ENCODE assay signal across 13 cellular contexts in the genomic region with DNA sequence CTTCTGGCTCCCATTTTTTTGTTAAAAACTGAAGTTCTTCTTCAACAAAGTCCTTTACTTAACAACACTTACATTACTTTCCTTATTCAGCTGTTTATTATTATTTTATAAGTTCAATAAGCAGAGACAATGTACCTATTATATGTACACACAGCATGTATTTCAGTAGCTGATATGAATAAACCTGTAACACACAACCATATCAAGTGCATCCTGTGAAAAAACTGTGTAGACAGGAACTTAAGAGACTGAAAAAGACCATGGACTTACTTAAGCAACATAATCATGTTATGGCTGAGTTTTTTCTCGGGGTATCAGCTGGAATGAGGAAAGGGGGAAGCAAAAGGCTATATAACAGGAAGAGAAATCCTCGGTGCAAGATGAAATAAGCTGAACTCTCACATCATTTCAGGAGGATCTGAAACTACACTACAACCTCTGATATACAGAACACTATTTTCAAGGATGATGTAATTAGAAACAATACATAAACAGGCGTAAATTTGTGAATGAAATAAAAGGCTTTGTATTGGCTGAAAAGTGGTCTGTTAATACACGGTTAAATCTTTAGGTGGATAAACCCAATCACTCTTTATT.
A peak's percentile ranks its signal among the peaks of the same experiment; 100 is the strongest.
DNase-seq lines count a peak whose midpoint lies in the region; ATAC-seq and TF ChIP-seq lines count a peak whose summit lies in the region.
"Had no signal": no experiment of that assay in that cellular context is flagged by ENCODE, and none has a peak within 500 bp of the region (broad histone marks: within the 10 kb centered on the region; RNA-seq: fewer than 3 reads in every experiment).

No MANE protein-coding gene starts in this region.

- H3K9me3 ChIP-seq in HAP-1 = no peaks in the 10 kb centered on the region

- H3K36me3 ChIP-seq in HAP-1 (replicated peaks) = peaks cover 14% of the 10 kb centered on the region; the same call in 1 of the 2 replicates

- ATAC-seq in GM18517 (IDR thresholded peaks at IDR 0.05; ENCODE audit: unreplicated experiment) (peak; percentile 58), GM21717 (IDR thresholded peaks at IDR 0.05; ENCODE audit: unreplicated experiment) (peak; percentile 68), HG03354 (IDR thresholded peaks at IDR 0.05; ENCODE audit: poor library complexity, severe bottlenecking, unreplicated experiment) (peak; percentile 73)
- ATAC-seq: CD8-positive, alpha-beta T cell; left colon; Panc1 had no signal

- no peak for TF ChIP-seq CTCF in GM13976 (IDR thresholded peaks at IDR 0.05; ENCODE audit: borderline replicate concordance, control extremely low read depth, extremely low read depth, insufficient read depth, missing control alignments)

- H3K27me3 ChIP-seq in HAP-1 (ENCODE audit: low read depth) = no peaks in the 10 kb centered on the region

- H3K4me1 ChIP-seq in HAP-1 = peaks cover 5% of the 10 kb centered on the region; the same call in 1 of the 2 replicates
- H3K4me1 ChIP-seq: parathyroid adenoma had no signal

- in situ Hi-C loops in GM13976 (cut with MboI; ENCODE audit: low sequenced_read_pairs, unreplicated experiment) = no loop called here
- in situ Hi-C loops in HAP-1 (cut with MboI; ENCODE audit: low sequenced_read_pairs) = no loop called here

- DNase-seq in germinal center (ENCODE audit: low spot score) (peak; percentile 11), GM13976 (ENCODE audit: low spot score) (no peak), HAP-1 (ENCODE audit: low spot score in 2 of 2) (no peak), NCI-H187 (lab: John Stamatoyannopoulos, UW) (no peak), posterior vena cava (ENCODE audit: low spot score) (no peak)
- DNase-seq: CD8-positive, alpha-beta T cell; left colon; NCI-H1417 had no signal

- H3K4me3 ChIP-seq in HAP-1 = no peak overlapping the region

- intact Hi-C loops in posterior vena cava (cut with DNase I) = no loop called here
